ENCODE assay signal across 1 cellular context in genomic region chr2:25215232-25215631, GRCh38.
TF ChIP-seq lines count a peak whose summit lies in the region.

No MANE protein-coding gene starts in this region.

TF ChIP-seq in GM12878, 131 proteins besides CTCF, POLR2A, EP300 and RAD21:
- TF ChIP-seq SMAD5 (IDR thresholded peaks at IDR 0.05; ENCODE audit: low read depth) (no peak), NR2C2 (IDR thresholded peaks at IDR 0.05; ENCODE audit: borderline replicate concordance, control insufficient read depth, insufficient read length, low read depth) (no peak), STAT3 (IDR thresholded peaks at IDR 0.05; ENCODE audit: low read depth, low read length) (no peak), FOXM1 (IDR thresholded peaks at IDR 0.05; ENCODE audit: low read depth, low read length) (no peak)
